1 cellular context compared by ENCODE assay signal in the genomic region with DNA sequence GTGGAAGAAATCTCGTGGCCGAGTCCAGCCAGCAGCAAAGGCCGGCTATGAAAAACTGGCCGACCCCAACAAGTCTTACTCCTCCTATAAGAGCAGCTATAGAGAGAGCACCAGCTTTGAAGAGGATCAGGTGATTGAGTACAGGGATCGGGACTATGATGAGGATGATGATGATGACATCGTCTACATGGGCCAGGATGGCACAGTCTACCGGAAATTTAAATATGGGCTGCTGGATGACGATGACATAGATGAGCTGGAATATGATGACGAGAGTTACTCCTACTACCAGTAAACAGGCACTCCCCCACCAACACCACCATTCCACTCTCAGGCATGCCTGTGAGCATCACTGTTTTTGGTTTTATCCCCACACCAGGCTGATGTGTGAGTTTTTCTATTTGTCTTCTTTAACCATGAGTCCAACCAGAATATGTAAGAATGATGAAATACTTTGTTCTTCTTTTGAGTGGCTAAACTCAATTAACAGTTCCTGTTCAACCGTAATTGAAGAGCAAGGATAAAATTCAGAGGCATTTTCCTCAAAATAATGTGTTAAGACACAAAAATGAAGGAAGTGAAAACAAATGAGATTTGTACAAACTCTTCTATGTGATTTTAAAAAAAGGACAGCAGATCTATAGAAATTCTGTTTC.
TF ChIP-seq lines count a peak whose summit lies in the region.

No MANE protein-coding gene starts in this region.

TF ChIP-seq in K562, 482 proteins besides CTCF, POLR2A, EP300 and RAD21:
- TF ChIP-seq CEBPG (CRISPR knock-in tag; IDR thresholded peaks at IDR 0.05) (no peak), CEBPG (tag; conservative IDR thresholded peaks at IDR 0.05 in 1 of 2, IDR thresholded peaks at IDR 0.05 in 1 of 2) (peak in 1 of 2 experiments; percentile 54; a peak in 1 of 4 replicates), DPF2 (IDR thresholded peaks at IDR 0.05) (no peak), CREBBP (IDR thresholded peaks at IDR 0.05; ENCODE audit: low read depth, low read length) (no peak), CEBPB (tag; IDR thresholded peaks at IDR 0.05) (no peak), ZNF121 (CRISPR knock-in tag; conservative IDR thresholded peaks at IDR 0.05) (no peak), RBM15 (IDR thresholded peaks at IDR 0.05; ENCODE audit: insufficient read depth, low read length) (no peak), SMARCE1 (IDR thresholded peaks at IDR 0.05) (no peak)
- TF ChIP-seq, protein P1, sequence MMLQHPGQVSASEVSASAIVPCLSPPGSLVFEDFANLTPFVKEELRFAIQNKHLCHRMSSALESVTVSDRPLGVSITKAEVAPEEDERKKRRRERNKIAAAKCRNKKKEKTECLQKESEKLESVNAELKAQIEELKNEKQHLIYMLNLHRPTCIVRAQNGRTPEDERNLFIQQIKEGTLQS (IDR thresholded peaks at IDR 0.05), result peak; percentile 61
- TF ChIP-seq, protein P1 (CRISPR knock-in tag; conservative IDR thresholded peaks at IDR 0.05), result no peak
